In the genomic region with DNA sequence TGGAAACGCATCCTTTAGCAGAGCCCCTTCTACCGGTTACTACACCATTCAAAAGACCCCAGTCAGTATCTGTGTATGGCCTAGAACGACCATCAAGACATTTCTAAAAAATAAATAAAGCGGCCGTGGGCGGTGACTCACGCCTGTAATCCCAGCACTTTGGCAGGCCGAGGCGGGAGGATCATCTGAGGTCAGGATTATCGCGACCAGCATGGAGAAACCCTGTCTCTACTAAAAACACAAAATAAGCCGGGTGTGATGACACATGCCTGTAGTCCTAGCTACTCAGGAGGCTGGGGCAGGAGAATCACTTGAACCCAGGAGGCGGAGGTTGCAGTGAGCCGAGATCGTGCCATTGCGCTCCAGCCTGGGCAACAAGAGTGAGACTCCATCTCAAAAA, we compare ENCODE assay signal across 4 cellular contexts. TPM values are rescaled to one million over a fixed set of nuclear protein-coding genes. Genes with fewer than 3 reads are reported as not detected.
"Had no signal": no experiment of that assay in that cellular context is flagged by ENCODE, and none has a peak within 500 bp of the region (broad histone marks: within the 10 kb centered on the region; RNA-seq: fewer than 3 reads in every experiment).

No MANE protein-coding gene starts in this region.

RNA-seq across cellular contexts. Expression of a gene that starts 53.0 kb away (rescaled TPM):
- total RNA-seq: activated B cell treated with CpG ODN at 0.5 μM for 24 hours, astrocyte, MCF 10A, SJSA1 had no signal
